In the genomic region with DNA sequence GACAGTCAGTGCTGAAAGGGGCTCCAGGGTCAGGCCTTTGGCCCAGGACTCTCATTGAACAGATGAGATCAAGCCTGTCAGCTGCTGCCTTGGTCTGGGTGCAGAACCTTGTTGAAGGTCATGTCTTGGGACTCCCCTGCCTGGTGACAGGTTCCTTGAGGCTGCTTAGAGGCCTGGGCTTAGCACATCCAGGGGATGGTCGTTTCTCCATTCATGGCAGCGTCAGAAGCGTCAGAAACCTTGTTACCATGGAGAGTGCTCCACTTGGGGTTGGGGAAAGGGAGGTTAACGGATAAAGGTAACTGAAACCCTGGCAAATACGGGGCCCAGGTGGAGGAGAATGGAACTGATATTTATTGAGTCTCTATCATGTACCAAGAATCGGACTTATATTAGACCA, we compare ENCODE assay signal across 8 cellular contexts. TPM values are rescaled to one million over a fixed set of nuclear protein-coding genes. Genes with fewer than 3 reads are reported as not detected.
A peak's percentile ranks its signal among the peaks of the same experiment; 100 is the strongest.
DNase-seq lines count a peak whose midpoint lies in the region; ATAC-seq and TF ChIP-seq lines count a peak whose summit lies in the region.

No MANE protein-coding gene starts in this region.

- DNase-seq in RWPE2 (ENCODE audit: low spot score) (no peak), KBM-7 (no peak), NCI-H1417 treated with DMSO at 0.1 percent for 48 hours (lab: John Stamatoyannopoulos, UW) (no peak)

- H3K27me3 ChIP-seq in RWPE2 (ENCODE audit: insufficient read depth, poor library complexity, severe bottlenecking) (no peaks in the 10 kb centered on the region), esophagus (ENCODE audit: control insufficient read depth in 1 of 2, insufficient read depth in 2 of 2, low read length in 2 of 2) (no peaks in the 10 kb centered on the region), rectal smooth muscle tissue (ENCODE audit: control insufficient read depth, insufficient read depth, low read length) (no peaks in the 10 kb centered on the region)

- peak overlapping the region; percentile 95 for H3K4me3 ChIP-seq in GM08714 (ENCODE audit: low read length)
- peak overlapping the region; percentile 66 for H3K4me3 ChIP-seq in RWPE2 (ENCODE audit: severe bottlenecking)
- H3K4me3 ChIP-seq in esophagus (ENCODE audit: low read depth in 1 of 2, low read length in 2 of 2), result peak overlapping the region; percentile 85 to 89
- H3K4me3 ChIP-seq in rectal smooth muscle tissue (ENCODE audit: low read length), result peak overlapping the region; percentile 68

- in situ Hi-C loops in KBM-7 (cut with MboI; ENCODE audit: low pct_unique_long_range_greater_than_20kb, low sequenced_read_pairs), result loop anchor here (25.0 kb wide), 1 partner anchor 517 kb away; no protein-coding TSS in a partner anchor

- peaks cover 27% of the 10 kb centered on the region for H3K4me1 ChIP-seq in RWPE2 (ENCODE audit: insufficient read depth, poor library complexity, severe bottlenecking)
- peaks cover 2 to 25% of the 10 kb centered on the region in 2 donors for H3K4me1 ChIP-seq in esophagus (ENCODE audit: control insufficient read depth in 2 of 2, insufficient read depth in 2 of 2, low read length in 1 of 2)
- H3K4me1 ChIP-seq in rectal smooth muscle tissue (ENCODE audit: control insufficient read depth, insufficient read depth, low read length), result peaks cover 26% of the 10 kb centered on the region

- WGBS in esophagus, 2 donors, result 44 to 45% methylated on average over 6 of the region's 6 CpGs

- H3K9ac ChIP-seq in rectal smooth muscle tissue (ENCODE audit: low read length), result no peak overlapping the region

- no peak for TF ChIP-seq CTCF in RWPE2 (IDR thresholded peaks at IDR 0.05; ENCODE audit: poor library complexity, severe bottlenecking)

- no peak for ATAC-seq in RWPE2 (ENCODE audit: low read depth)
- ATAC-seq in GM19023 (IDR thresholded peaks at IDR 0.05; ENCODE audit: unreplicated experiment), result no peak
- no peak for ATAC-seq in HG02763 (IDR thresholded peaks at IDR 0.05; ENCODE audit: unreplicated experiment)

- peaks cover 45% of the 10 kb centered on the region for H3K36me3 ChIP-seq in RWPE2 (ENCODE audit: low read depth)
- H3K36me3 ChIP-seq in esophagus (ENCODE audit: control insufficient read depth in 2 of 2, insufficient read depth in 2 of 2, low read length in 1 of 2), result peaks cover 5 to 26% of the 10 kb centered on the region in 2 donors
- peaks cover 20% of the 10 kb centered on the region for H3K36me3 ChIP-seq in rectal smooth muscle tissue (ENCODE audit: control insufficient read depth, insufficient read depth, low read length)

- H3K9me3 ChIP-seq in RWPE2 (ENCODE audit: severe bottlenecking), result no peaks in the 10 kb centered on the region
- no peaks in the 10 kb centered on the region for H3K9me3 ChIP-seq in esophagus (ENCODE audit: control insufficient read depth in 2 of 2, insufficient read depth in 1 of 2, low read depth in 1 of 2, low read length in 1 of 2)

- H3K27ac ChIP-seq in RWPE2 (ENCODE audit: poor library complexity, severe bottlenecking), result peak overlapping the region; percentile 87
- peak overlapping the region; percentile 91 to 98 for H3K27ac ChIP-seq in esophagus (ENCODE audit: low read depth in 2 of 2, low read length in 1 of 2)
- H3K27ac ChIP-seq in rectal smooth muscle tissue (ENCODE audit: low read depth, low read length), result peak overlapping the region; percentile 53

RNA-seq across cellular contexts. Expression of a gene that starts 8.8 kb away (rescaled TPM):
- 10 to 100 TPM; 30.2 to 64.4 TPM for polyA plus RNA-seq in esophagus

RNA-seq across cellular contexts. Expression of a gene that starts 9.0 kb away (rescaled TPM):
- 1,000 to 10,000 TPM; 3,603 to 5,640 TPM for polyA plus RNA-seq in esophagus

RNA-seq across cellular contexts. Expression of a gene that starts 17.5 kb away (rescaled TPM):
- polyA plus RNA-seq in esophagus, result not detected
